In genomic region chr9:136843801-136844740, GRCh38 we compare ENCODE assay signal across 1 cellular context.
TF ChIP-seq lines count a peak whose summit lies in the region.

No MANE protein-coding gene starts in this region.

TF ChIP-seq in GM12878, 131 proteins besides CTCF, POLR2A, EP300 and RAD21:
- peak; percentile 55 for TF ChIP-seq SUZ12 (IDR thresholded peaks at IDR 0.05; ENCODE audit: unreplicated experiment)
- peak; percentile 32 for TF ChIP-seq MEF2B (IDR thresholded peaks at IDR 0.05; ENCODE audit: partially characterized antibody, poor library complexity, severe bottlenecking)
- 0 out of 2 replicates have a peak, but pooled peaks have one; percentile 33 for TF ChIP-seq NKRF (conservative IDR thresholded peaks at IDR 0.05)
- 0 out of 2 replicates have a peak, but pooled peaks have one; percentile 22 for TF ChIP-seq GATAD2B (conservative IDR thresholded peaks at IDR 0.05; ENCODE audit: low read depth)
